Comparison of ENCODE assay signal across 32 cellular contexts in the genomic region with DNA sequence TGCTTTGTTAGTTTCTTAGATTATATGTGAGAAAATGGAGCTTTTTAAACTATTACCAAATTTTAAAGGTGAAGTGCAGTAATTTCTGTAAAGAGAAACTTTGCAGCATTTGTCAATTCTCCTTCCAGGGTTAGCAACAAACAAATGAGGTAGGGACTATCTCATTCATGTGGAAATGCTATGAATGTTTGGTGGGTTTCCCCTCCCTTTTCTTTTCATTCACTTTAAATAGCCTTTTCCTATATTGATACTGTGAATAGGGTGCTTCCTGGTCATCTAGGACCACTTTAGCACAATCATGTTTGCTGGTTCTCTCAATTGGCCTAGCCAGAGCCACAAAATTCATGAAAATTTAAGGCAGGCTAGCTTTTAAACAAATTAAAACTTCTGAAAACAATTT. TPM values are rescaled to one million over a fixed set of nuclear protein-coding genes. Genes with fewer than 3 reads are reported as not detected.
"Had no signal": no experiment of that assay in that cellular context is flagged by ENCODE, and none has a peak within 500 bp of the region (broad histone marks: within the 10 kb centered on the region; RNA-seq: fewer than 3 reads in every experiment).

No MANE protein-coding gene starts in this region.

- H3K4me3 ChIP-seq: adrenal gland, body of pancreas, breast epithelium, PC-9 had no signal

- H2AFZ ChIP-seq: PC-9 had no signal

- H3K9me3 Mint-ChIP-seq: activated CD4-positive, alpha-beta T cell treated with anti-CD3 and anti-CD28 coated beads, Interleukin-2, amount 10 ng/mL, durations not matched to agents 24 days and 14 days; activated CD8-positive, alpha-beta T cell treated with anti-CD3 and anti-CD28 coated beads for 36 hours; activated naive CD4-positive, alpha-beta T cell treated with anti-CD3 and anti-CD28 coated beads for 36 hours; activated naive CD4-positive, alpha-beta T cell treated with anti-CD3 and anti-CD28 coated beads, Interleukin-2, amount 50 U/mL, for 72 hours; activated T-cell treated with anti-CD3 and anti-CD28 coated beads, Interleukin-2, amount 50 U/mL, for 24 hours; activated T-helper 1 cell treated with anti-CD3 and anti-CD28 coated beads, Interleukin-12 subunit alpha, Interleukin-12 subunit beta, Interleukin-2, Interleukin-4 antibody, amounts not matched to agents 30 ng/mL and 10 ng/mL and 1 ng/mL, durations not matched to agents 14 hours and 24 hours and 36 hours had no signal

- H3K9me3 ChIP-seq: adrenal gland, body of pancreas, breast epithelium had no signal

- H3K27me3 ChIP-seq: adrenal gland, body of pancreas, breast epithelium had no signal

- H3K4me1 ChIP-seq: adrenal gland, body of pancreas, breast epithelium had no signal

- DNase-seq: activated CD4-positive, alpha-beta T cell treated with anti-CD3 and anti-CD28 coated beads, Interleukin-2, amount 10 ng/mL, durations not matched to agents 24 days and 14 days; activated CD4-positive, alpha-beta T cell treated with anti-CD3 and anti-CD28 coated beads, Interleukin-2, amount 50 U/mL, for 4 hours; activated CD4-positive, CD25-positive, alpha-beta regulatory T cell; activated CD8-positive, alpha-beta T cell treated with anti-CD3 and anti-CD28 coated beads for 36 hours; activated gamma-delta T cell treated with Interleukin-2 at 50 U/mL for 16 hours; activated naive CD4-positive, alpha-beta T cell treated with anti-CD3 and anti-CD28 coated beads for 36 hours; activated T-cell treated with anti-CD3 and anti-CD28 coated beads, Interleukin-2, amount 50 U/mL, for 24 hours; adrenal gland; body of pancreas; NCI-H1092 treated with DMSO at 0.1 percent for 48 hours; NCI-H1417; NCI-H146; NCI-H187; NCI-H2029 treated with DMSO at 0.1 percent for 48 hours; NCI-H2107; NCI-H2171; NCI-H510A; NCI-H526; NCI-H748 treated with DMSO at 0.1 percent for 48 hours; PC-9; SW 1271; T-helper 1 cell; T-helper 2 cell; T-helper 9 cell had no signal

- H3K27me3 Mint-ChIP-seq: activated CD4-positive, alpha-beta T cell treated with anti-CD3 and anti-CD28 coated beads, Interleukin-2, amount 10 ng/mL, durations not matched to agents 24 days and 14 days; activated CD8-positive, alpha-beta T cell treated with anti-CD3 and anti-CD28 coated beads for 36 hours; activated T-cell treated with anti-CD3 and anti-CD28 coated beads, Interleukin-2, amount 50 U/mL, for 24 hours had no signal

- H3K4me2 ChIP-seq: PC-9 had no signal

- H3K27ac Mint-ChIP-seq: activated CD4-positive, alpha-beta T cell treated with anti-CD3 and anti-CD28 coated beads, Interleukin-2, amount 10 ng/mL, durations not matched to agents 24 days and 14 days; activated CD8-positive, alpha-beta T cell treated with anti-CD3 and anti-CD28 coated beads for 36 hours; activated naive CD4-positive, alpha-beta T cell treated with anti-CD3 and anti-CD28 coated beads for 36 hours; activated naive CD4-positive, alpha-beta T cell treated with anti-CD3 and anti-CD28 coated beads, Interleukin-2, amount 50 U/mL, for 72 hours; activated T-cell treated with anti-CD3 and anti-CD28 coated beads, Interleukin-2, amount 50 U/mL, for 24 hours; activated T-helper 1 cell treated with anti-CD3 and anti-CD28 coated beads, Interleukin-12 subunit alpha, Interleukin-12 subunit beta, Interleukin-2, Interleukin-4 antibody, amounts not matched to agents 30 ng/mL and 10 ng/mL and 1 ng/mL, durations not matched to agents 14 hours and 24 hours and 36 hours had no signal

- H3K4me3 Mint-ChIP-seq: activated CD4-positive, alpha-beta T cell treated with anti-CD3 and anti-CD28 coated beads, Interleukin-2, amount 10 ng/mL, durations not matched to agents 24 days and 14 days; activated CD8-positive, alpha-beta T cell treated with anti-CD3 and anti-CD28 coated beads for 36 hours; activated naive CD4-positive, alpha-beta T cell treated with anti-CD3 and anti-CD28 coated beads for 36 hours; activated T-cell treated with anti-CD3 and anti-CD28 coated beads, Interleukin-2, amount 50 U/mL, for 24 hours; activated T-helper 1 cell treated with anti-CD3 and anti-CD28 coated beads, Interleukin-12 subunit alpha, Interleukin-12 subunit beta, Interleukin-2, Interleukin-4 antibody, amounts not matched to agents 30 ng/mL and 10 ng/mL and 1 ng/mL, durations not matched to agents 14 hours and 24 hours and 36 hours had no signal

- H3K27ac ChIP-seq: adrenal gland, body of pancreas, breast epithelium, PC-9, RWPE1, VCaP had no signal

- ATAC-seq: activated CD8-positive, alpha-beta T cell treated with anti-CD3 and anti-CD28 coated beads for 36 hours; activated naive CD4-positive, alpha-beta T cell treated with anti-CD3 and anti-CD28 coated beads, Interleukin-2, amount 50 U/mL, for 72 hours; body of pancreas; Right ventricle myocardium inferior had no signal

RNA-seq across cellular contexts. Expression of gene SERPINC1, which starts 28.4 kb away (rescaled TPM):
- total RNA-seq: activated CD4-positive, alpha-beta T cell treated with anti-CD3 and anti-CD28 coated beads, Interleukin-2, amount 10 ng/mL, durations not matched to agents 24 days and 14 days; activated CD8-positive, alpha-beta T cell treated with anti-CD3 and anti-CD28 coated beads for 36 hours; activated naive CD4-positive, alpha-beta T cell treated with anti-CD3 and anti-CD28 coated beads for 36 hours; astrocyte; body of pancreas; OCI-LY7 had no signal
